In genomic region chr10:132765435-132765834, GRCh38 we compare ENCODE assay signal across 20 cellular contexts. TPM values are rescaled to one million over a fixed set of nuclear protein-coding genes. Genes with fewer than 3 reads are reported as not detected.
DNase-seq lines count a peak whose midpoint lies in the region; TF ChIP-seq lines count a peak whose summit lies in the region.
"Had no signal": no experiment of that assay in that cellular context is flagged by ENCODE, and none has a peak within 500 bp of the region (broad histone marks: within the 10 kb centered on the region; RNA-seq: fewer than 3 reads in every experiment).

No MANE protein-coding gene starts in this region.

- H3K27me3 Mint-ChIP-seq in activated naive CD8-positive, alpha-beta T cell treated with anti-CD3 and anti-CD28 coated beads for 36 hours: no peaks in the 10 kb centered on the region
- H3K27me3 Mint-ChIP-seq in osteocyte (ENCODE audit: unreplicated experiment): no peaks in the 10 kb centered on the region

- peak; percentile 62 for DNase-seq in DMS 273 (lab: John Stamatoyannopoulos, UW; ENCODE audit: unreplicated experiment)
- DNase-seq in DMS 273 treated with DMSO at 0.1 percent for 48 hours (lab: John Stamatoyannopoulos, UW): no peak
- DNase-seq in caudate nucleus (lab: John Stamatoyannopoulos, UW): peak in 22 of 61 donors; percentile 18 to 75 (median 44)
- DNase-seq in activated naive CD8-positive, alpha-beta T cell treated with anti-CD3 and anti-CD28 coated beads for 36 hours: no peak
- DNase-seq in osteocyte (ENCODE audit: extremely low spot score, unreplicated experiment): no peak
- DNase-seq in cerebellar nuclear complex (lab: John Stamatoyannopoulos, UW): no peak
- DNase-seq: CD8-positive, alpha-beta T cell; DND-41; GM23248; NCI-H1930; NCI-H526; NK-92 treated with Interleukin-12 subunit alpha and Interleukin-12 subunit beta, amount 100 ng/mL, for 24 hours; RPMI8226; SIG-M5 had no signal

- H3K4me3 Mint-ChIP-seq in activated naive CD8-positive, alpha-beta T cell treated with anti-CD3 and anti-CD28 coated beads for 36 hours: no peak overlapping the region
- no peak overlapping the region for H3K4me3 Mint-ChIP-seq in osteocyte (ENCODE audit: unreplicated experiment)
- H3K4me3 Mint-ChIP-seq: CD8-positive, alpha-beta T cell had no signal

- no peaks in the 10 kb centered on the region for H3K9me3 Mint-ChIP-seq in activated naive CD8-positive, alpha-beta T cell treated with anti-CD3 and anti-CD28 coated beads for 36 hours
- peaks cover 5% of the 10 kb centered on the region for H3K9me3 Mint-ChIP-seq in osteocyte (ENCODE audit: unreplicated experiment)
- H3K9me3 Mint-ChIP-seq: CD8-positive, alpha-beta T cell had no signal

- H3K36me3 Mint-ChIP-seq in activated naive CD8-positive, alpha-beta T cell treated with anti-CD3 and anti-CD28 coated beads for 36 hours: peaks cover 6% of the 10 kb centered on the region
- H3K36me3 Mint-ChIP-seq in osteocyte (ENCODE audit: unreplicated experiment): peaks cover 25% of the 10 kb centered on the region

- TF ChIP-seq CTCF in osteocyte (IDR thresholded peaks at IDR 0.05): no peak

- peaks cover 13% of the 10 kb centered on the region for H3K4me1 Mint-ChIP-seq in activated naive CD8-positive, alpha-beta T cell treated with anti-CD3 and anti-CD28 coated beads for 36 hours
- H3K4me1 Mint-ChIP-seq in osteocyte (ENCODE audit: unreplicated experiment): no peaks in the 10 kb centered on the region

- no peak overlapping the region for H3K27ac Mint-ChIP-seq in activated naive CD8-positive, alpha-beta T cell treated with anti-CD3 and anti-CD28 coated beads for 36 hours
- no peak overlapping the region for H3K27ac Mint-ChIP-seq in osteocyte (ENCODE audit: unreplicated experiment)
- H3K27ac Mint-ChIP-seq: CD8-positive, alpha-beta T cell had no signal

- H3K27ac ChIP-seq in caudate nucleus (ENCODE audit: low read depth, low read length): peak overlapping the region; percentile 86
- peak overlapping the region; percentile 60 for H3K27ac ChIP-seq in layer of hippocampus (ENCODE audit: low read depth, low read length)
- peak overlapping the region; percentile 73 for H3K27ac ChIP-seq in temporal lobe (ENCODE audit: low read depth, low read length)
- H3K27ac ChIP-seq: 22Rv1, GM23248 had no signal

- H3K27me3 ChIP-seq in layer of hippocampus (ENCODE audit: control insufficient read depth, insufficient read depth, low read length): no peaks in the 10 kb centered on the region

RNA-seq across cellular contexts. Expression of gene NKX6-2, which starts 20.5 kb away (rescaled TPM):
- total RNA-seq in temporal lobe: not detected
- total RNA-seq in activated naive CD8-positive, alpha-beta T cell treated with anti-CD3 and anti-CD28 coated beads for 36 hours: not detected
- not detected in 2 replicates for total RNA-seq in osteocyte
- total RNA-seq: CD8-positive, alpha-beta T cell; GM12878; GM23248; K562; OCI-LY7 had no signal
